Comparison of ENCODE assay signal across 25 cellular contexts in the genomic region with DNA sequence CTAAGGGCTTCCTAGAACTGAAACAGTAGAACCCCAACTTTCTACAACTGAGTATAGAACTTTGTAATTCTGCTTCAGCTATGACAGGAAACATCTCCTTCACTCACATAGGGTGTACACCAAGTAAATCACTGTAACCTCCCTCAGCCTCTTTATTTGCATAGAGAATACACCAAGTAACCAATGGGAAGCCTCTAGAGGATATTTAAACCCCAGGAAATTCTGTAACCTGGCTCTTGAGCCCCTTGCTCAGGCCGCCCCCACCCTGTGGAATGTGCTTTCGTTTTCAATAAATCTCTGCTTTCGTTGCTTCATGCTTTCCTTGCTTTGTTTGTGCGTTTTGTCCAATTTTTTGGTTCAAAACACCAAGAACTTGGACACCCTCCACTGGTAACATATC.
DNase-seq lines count a peak whose midpoint lies in the region; ATAC-seq and TF ChIP-seq lines count a peak whose summit lies in the region.
"Had no signal": no experiment of that assay in that cellular context is flagged by ENCODE, and none has a peak within 500 bp of the region (broad histone marks: within the 10 kb centered on the region; RNA-seq: fewer than 3 reads in every experiment).

No MANE protein-coding gene starts in this region.

- H3K9me3 ChIP-seq in lower lobe of right lung (no peaks in the 10 kb centered on the region), upper lobe of right lung (no peaks in the 10 kb centered on the region)
- H3K9me3 ChIP-seq: Caco-2, colonic mucosa, psoas muscle, spleen, thoracic aorta had no signal

- H3K27me3 ChIP-seq in lower lobe of right lung (ENCODE audit: low read depth) (no peaks in the 10 kb centered on the region), upper lobe of right lung (no peaks in the 10 kb centered on the region)
- H3K27me3 ChIP-seq: brain microvascular endothelial cell, colonic mucosa had no signal

- in situ Hi-C loops in KBM-7 (cut with MboI; ENCODE audit: low pct_unique_long_range_greater_than_20kb, low sequenced_read_pairs), result no loop called here
- in situ Hi-C loops in GM13977 (cut with MboI; ENCODE audit: low pct_unique_long_range_greater_than_20kb, low sequenced_read_pairs, unreplicated experiment), result no loop called here

- no peaks in the 10 kb centered on the region for H3K4me1 ChIP-seq in lower lobe of right lung
- H3K4me1 ChIP-seq in upper lobe of right lung, result no peaks in the 10 kb centered on the region
- H3K4me1 ChIP-seq: Caco-2, colonic mucosa, psoas muscle, spleen had no signal

- DNase-seq in left cardiac atrium (no peak), Right ventricle myocardium superior (no peak), choroid plexus epithelial cell (ENCODE audit: low read depth) (peak; percentile 58), lower lobe of right lung (no peak), upper lobe of right lung (no peak), KBM-7 (no peak), SHP77 (lab: John Stamatoyannopoulos, UW) (no peak), GM13977 (ENCODE audit: low spot score) (no peak)
- DNase-seq: 8988T; activated CD4-positive, CD25-positive, alpha-beta regulatory T cell treated with anti-CD3 and anti-CD28 coated beads, Interleukin-2, amount 50 U/mL, for 72 hours; activated CD8-positive, alpha-beta T cell treated with anti-CD3 and anti-CD28 coated beads for 36 hours; activated gamma-delta T cell; activated T-cell treated with anti-CD3 and anti-CD28 coated beads for 4 hours; brain microvascular endothelial cell; Caco-2; colonic mucosa; glutamatergic neuron; left ventricle myocardium superior; NCI-H69; psoas muscle; spleen; stimulated activated CD4-positive, alpha-beta T cell treated with anti-CD3 and anti-CD28 coated beads, Interleukin-4, amount 100 ng/mL, for 1 hour; stimulated activated naive CD4-positive, alpha-beta T cell; SW 1271 had no signal

- TF ChIP-seq CTCF in choroid plexus epithelial cell (conservative IDR thresholded peaks at IDR 0.05; ENCODE audit: low read depth, low read length), result no peak
- TF ChIP-seq CTCF in lower lobe of right lung (IDR thresholded peaks at IDR 0.05), result no peak
- TF ChIP-seq CTCF in upper lobe of right lung (IDR thresholded peaks at IDR 0.05), result no peak
- no peak for TF ChIP-seq CTCF in GM13977 (IDR thresholded peaks at IDR 0.05; ENCODE audit: extremely low read depth, insufficient read depth, missing control alignments)

- no peaks in the 10 kb centered on the region for H3K36me3 ChIP-seq in lower lobe of right lung
- H3K36me3 ChIP-seq in upper lobe of right lung, result no peaks in the 10 kb centered on the region
- H3K36me3 ChIP-seq: brain microvascular endothelial cell, colonic mucosa, spleen, thoracic aorta had no signal

- H3K4me3 ChIP-seq in choroid plexus epithelial cell (ENCODE audit: low read depth, low read length), result peak overlapping the region; percentile 36
- no peak overlapping the region for H3K4me3 ChIP-seq in lower lobe of right lung
- no peak overlapping the region for H3K4me3 ChIP-seq in upper lobe of right lung
- H3K4me3 ChIP-seq: colonic mucosa, psoas muscle, spleen, thoracic aorta had no signal

- ATAC-seq in left cardiac atrium (peak; percentile 19 to 62), Right ventricle myocardium superior (ENCODE audit: poor library complexity) (no peak), lower lobe of right lung (peak; percentile 27 to 53), upper lobe of right lung (peak; percentile 42)
- ATAC-seq: activated CD8-positive, alpha-beta T cell treated with anti-CD3 and anti-CD28 coated beads for 36 hours; left ventricle myocardium superior; psoas muscle had no signal

- intact Hi-C loops in left cardiac atrium (cut with DNase I) (no loop called here), Right ventricle myocardium superior (cut with DNase I) (no loop called here), lower lobe of right lung (cut with DNase I) (no loop called here), upper lobe of right lung (cut with DNase I) (no loop called here)

- H3K27ac ChIP-seq in lower lobe of right lung (no peak overlapping the region), upper lobe of right lung (no peak overlapping the region)
- H3K27ac ChIP-seq: brain microvascular endothelial cell, colonic mucosa, psoas muscle, spleen, thoracic aorta had no signal
